ENCODE assay signal across 10 cellular contexts in genomic region chr6:52664991-52665686, GRCh38.
DNase-seq lines count a peak whose midpoint lies in the region; FAIRE-seq and TF ChIP-seq lines count a peak whose summit lies in the region.
"Had no signal": no experiment of that assay in that cellular context is flagged by ENCODE, and none has a peak within 500 bp of the region (broad histone marks: within the 10 kb centered on the region; RNA-seq: fewer than 3 reads in every experiment).

No MANE protein-coding gene starts in this region.

- H3K4me1 Mint-ChIP-seq in nephron progenitor cell = peaks cover 3% of the 10 kb centered on the region
- H3K4me1 Mint-ChIP-seq: activated naive CD8-positive, alpha-beta T cell treated with anti-CD3 and anti-CD28 coated beads for 36 hours had no signal

- H3K4me1 ChIP-seq in MM.1S (ENCODE audit: low read length) = peaks cover 26% of the 10 kb centered on the region
- peaks cover 3% of the 10 kb centered on the region for H3K4me1 ChIP-seq in parathyroid adenoma

- H3K4me2 ChIP-seq in MM.1S (ENCODE audit: low read depth, low read length) = peak overlapping the region; percentile 93
- H3K4me2 ChIP-seq in parathyroid adenoma (ENCODE audit: low read length) = peak overlapping the region; percentile 100

- no peaks in the 10 kb centered on the region for H3K27me3 Mint-ChIP-seq in nephron progenitor cell (ENCODE audit: low read depth, poor library complexity)
- H3K27me3 Mint-ChIP-seq: activated naive CD8-positive, alpha-beta T cell treated with anti-CD3 and anti-CD28 coated beads for 36 hours had no signal

- H3K9me2 ChIP-seq in MM.1S (replicated peaks; ENCODE audit: insufficient read depth, low read length) = no peaks in the 10 kb centered on the region

- H3K9me3 ChIP-seq in MM.1S (replicated peaks; ENCODE audit: insufficient read depth, low read length) = no peaks in the 10 kb centered on the region
- H3K9me3 ChIP-seq in parathyroid adenoma (ENCODE audit: control insufficient read depth, low read length) = no peaks in the 10 kb centered on the region

- H3K9me3 Mint-ChIP-seq in nephron progenitor cell = no peaks in the 10 kb centered on the region
- H3K9me3 Mint-ChIP-seq: activated naive CD8-positive, alpha-beta T cell treated with anti-CD3 and anti-CD28 coated beads for 36 hours; HFFc6 had no signal

- peak overlapping the region; percentile 78 for H3K27ac ChIP-seq in C4-2B
- H3K27ac ChIP-seq in MM.1S (ENCODE audit: low read length) = peak overlapping the region; percentile 82
- H3K27ac ChIP-seq in parathyroid adenoma = no peak overlapping the region

- H4K20me1 ChIP-seq in MM.1S (ENCODE audit: insufficient read depth, low read length) = no peaks in the 10 kb centered on the region

- TF ChIP-seq CTCF in C4-2B (conservative IDR thresholded peaks at IDR 0.05) (no peak), MM.1S (IDR thresholded peaks at IDR 0.05; ENCODE audit: low read length) (no peak), epithelial cell of esophagus (IDR thresholded peaks at IDR 0.05; ENCODE audit: insufficient read depth, low read depth, low read length, missing control alignments) (no peak), parathyroid adenoma (IDR thresholded peaks at IDR 0.05) (no peak), nephron progenitor cell (IDR thresholded peaks at IDR 0.05) (no peak)

- H3F3A ChIP-seq in MM.1S (ENCODE audit: insufficient read depth, low read length) = peaks cover 56% of the 10 kb centered on the region

- no peak for DNase-seq in MM.1S
- DNase-seq in epithelial cell of esophagus (ENCODE audit: low read depth) = no peak
- DNase-seq in RCC 7860 (ENCODE audit: low spot score) = no peak
- DNase-seq in NK-92 treated with Interleukin-12 subunit alpha and Interleukin-12 subunit beta, amount 100 ng/mL, for 24 hours (lab: John Stamatoyannopoulos, UW) = no peak
- no peak for DNase-seq in activated CD4-positive, CD25-positive, alpha-beta regulatory T cell (lab: John Stamatoyannopoulos, UW)
- no peak for DNase-seq in nephron progenitor cell
- DNase-seq: HFFc6 had no signal

- H3K27ac Mint-ChIP-seq in nephron progenitor cell = no peak overlapping the region
- H3K27ac Mint-ChIP-seq: activated naive CD8-positive, alpha-beta T cell treated with anti-CD3 and anti-CD28 coated beads for 36 hours; HFFc6 had no signal

- FAIRE-seq in RCC 7860 (lab: Jason Lieb, UNC) = no peak

- no peak overlapping the region for H3K4me3 Mint-ChIP-seq in nephron progenitor cell
- H3K4me3 Mint-ChIP-seq: activated naive CD8-positive, alpha-beta T cell treated with anti-CD3 and anti-CD28 coated beads for 36 hours; HFFc6 had no signal

- H3K27me3 ChIP-seq in MM.1S (replicated peaks; ENCODE audit: insufficient read depth, low read length) (no peaks in the 10 kb centered on the region), parathyroid adenoma (ENCODE audit: control insufficient read depth, insufficient read depth, low read length) (no peaks in the 10 kb centered on the region)

- peaks cover 21% of the 10 kb centered on the region for H3K36me3 Mint-ChIP-seq in nephron progenitor cell (ENCODE audit: low read depth)
- H3K36me3 Mint-ChIP-seq: activated naive CD8-positive, alpha-beta T cell treated with anti-CD3 and anti-CD28 coated beads for 36 hours had no signal

- H3K79me2 ChIP-seq in MM.1S (ENCODE audit: low read length) = peaks cover 50% of the 10 kb centered on the region
- peaks cover under 1% of the 10 kb centered on the region for H3K79me2 ChIP-seq in parathyroid adenoma

- H3K9ac ChIP-seq in MM.1S (ENCODE audit: low read length) (peak overlapping the region; percentile 97), parathyroid adenoma (no peak overlapping the region)

- H3K4me3 ChIP-seq in MM.1S (ENCODE audit: low read length) = peak overlapping the region; percentile 92
- H3K4me3 ChIP-seq in epithelial cell of esophagus (ENCODE audit: low read length) = peak overlapping the region; percentile 69
- H3K4me3 ChIP-seq in parathyroid adenoma (ENCODE audit: low read depth, low read length) = peak overlapping the region; percentile 91

- H3K36me3 ChIP-seq in MM.1S (replicated peaks; ENCODE audit: insufficient read depth, low read length) (0 out of 2 replicates have a peak, but pooled peaks cover 4% of the 10 kb centered on the region), parathyroid adenoma (ENCODE audit: control insufficient read depth, insufficient read depth, low read length) (no peaks in the 10 kb centered on the region)

- H2AFZ ChIP-seq in MM.1S (ENCODE audit: low read length) (0 out of 2 replicates have a peak overlapping the region, but pooled peaks have one; percentile 5), parathyroid adenoma (peak overlapping the region; percentile 99)
